Comparison of ENCODE assay signal across 8 cellular contexts in the genomic region with DNA sequence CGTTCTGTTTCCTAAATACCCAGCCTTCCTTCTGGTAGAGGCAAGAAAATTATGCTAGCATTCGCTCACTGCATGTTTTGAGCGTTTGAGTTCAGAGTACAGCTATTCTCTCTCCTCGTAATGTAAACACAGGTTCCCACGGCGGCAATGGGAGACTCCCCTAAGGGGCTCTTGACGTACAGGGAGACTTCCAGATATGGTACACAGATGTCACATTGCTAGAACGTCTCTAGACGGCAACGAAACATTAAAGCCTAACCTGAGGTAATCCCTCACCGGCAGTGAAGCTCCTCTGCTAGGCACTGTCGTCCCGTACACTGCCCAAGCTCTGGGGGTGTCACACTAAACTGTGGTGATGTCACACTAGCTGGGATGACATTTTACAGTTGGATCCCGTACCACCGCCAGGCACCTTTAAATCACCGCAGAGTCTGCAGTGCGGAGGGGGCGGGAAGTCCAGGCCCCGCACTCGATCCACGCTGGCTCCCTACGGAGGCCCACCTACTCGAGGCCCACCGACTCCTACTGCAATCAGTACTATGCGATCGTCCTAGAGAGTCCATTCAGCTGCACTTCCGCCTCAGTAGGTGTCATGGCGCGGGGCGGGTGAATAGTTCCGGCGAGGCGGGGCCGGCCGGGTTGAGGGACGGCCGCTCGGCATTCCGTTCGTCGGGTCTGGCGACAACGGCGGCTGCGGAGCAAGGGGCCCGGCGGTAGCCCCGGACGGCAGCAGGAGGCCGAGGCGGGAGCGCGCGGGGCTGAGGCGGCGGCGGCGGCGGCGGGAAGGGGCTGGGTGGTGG. TPM values are rescaled to one million over a fixed set of nuclear protein-coding genes. Genes with fewer than 3 reads are reported as not detected.
DNase-seq lines count a peak whose midpoint lies in the region; ATAC-seq, FAIRE-seq and TF ChIP-seq lines count a peak whose summit lies in the region.

A gene (plus strand): TSS at position 375 of the 800 bp plus-strand sequence.

- ATAC-seq in HG02798 (IDR thresholded peaks at IDR 0.05; ENCODE audit: poor library complexity, unreplicated experiment) (peak; percentile 77), T-cell (replicated peaks in 1 of 4) (peak; percentile 66 to 78 (median 75))

- H3K4me1 Mint-ChIP-seq in T-cell = peaks cover 52 to 61% (median 54%) of the 10 kb centered on the region in 3 donors
- peaks cover 39% of the 10 kb centered on the region for H3K4me1 Mint-ChIP-seq in type B pancreatic cell (ENCODE audit: unreplicated experiment)

- peak; percentile 79 for TF ChIP-seq POLR2A in GM12892 (IDR thresholded peaks at IDR 0.05; ENCODE audit: low read depth, low read length)

- 0% methylated on average over 43 to 60 of the region's 60 CpGs for WGBS in adipose tissue, 3 donors

- H3K27ac ChIP-seq in adipose tissue (ENCODE audit: low read depth, low read length) = peak within 1 kb of the TSS; percentile 70

- POLR2A ChIA-PET in T-cell (lab: Charles Lee) = interaction anchor here (0.5 to 9.2 kb wide), 22 partner anchors 11 to 798 kb away, joined by 3 to 221 read pairs (median 4); a partner anchor contains a TSS

- peaks cover 12% of the 10 kb centered on the region for H3K36me3 Mint-ChIP-seq in T-cell
- H3K36me3 Mint-ChIP-seq in type B pancreatic cell = no peaks in the 10 kb centered on the region

- peak; percentile 88 for FAIRE-seq in GM12892 (lab: Jason Lieb, UNC)

- H3K4me3 Mint-ChIP-seq in T-cell = peak within 1 kb of the TSS; percentile 89 to 97 (median 96)
- peak within 1 kb of the TSS; percentile 98 for H3K4me3 Mint-ChIP-seq in type B pancreatic cell

- no peaks in the 10 kb centered on the region for H3K9me3 Mint-ChIP-seq in T-cell
- no peaks in the 10 kb centered on the region for H3K9me3 Mint-ChIP-seq in type B pancreatic cell

- no peak for TF ChIP-seq CTCF in type B pancreatic cell (conservative IDR thresholded peaks at IDR 0.05)

- H3K27me3 Mint-ChIP-seq in T-cell = no peaks in the 10 kb centered on the region
- peaks cover 6% of the 10 kb centered on the region for H3K27me3 Mint-ChIP-seq in type B pancreatic cell

- H3K27ac Mint-ChIP-seq in T-cell = peak within 1 kb of the TSS; percentile 99
- peak within 1 kb of the TSS; percentile 99 for H3K27ac Mint-ChIP-seq in type B pancreatic cell

- peak; percentile 68 for DNase-seq in GM12892 (ENCODE audit: insufficient read length)
- DNase-seq in NCI-H1436 (lab: John Stamatoyannopoulos, UW) = peak; percentile 87
- DNase-seq in T-cell = peak; percentile 85 to 95 (median 92)
- DNase-seq in cardiac septum (ENCODE audit: low spot score) = peak; percentile 97
- DNase-seq in posterior cingulate gyrus = peak; percentile 90 to 99 (median 94)
- DNase-seq in type B pancreatic cell (ENCODE audit: extremely low spot score, unreplicated experiment) = peak; percentile 94

- CTCF ChIA-PET in T-cell (lab: Charles Lee) = interaction anchor here (0.6 to 6.2 kb wide), 20 partner anchors 11 to 1213 kb away, joined by 3 to 86 read pairs (median 4); a partner anchor contains a TSS

- intact Hi-C loops in cardiac septum (cut with DNase I) = loop anchor here (1.0 to 5.0 kb wide), 2 partner anchors 24 to 117 kb away; a partner anchor contains a TSS
- intact Hi-C loops in posterior cingulate gyrus (cut with DNase I) = loop anchor here (1.0 kb wide), 2 partner anchors 24 to 117 kb away; a partner anchor contains a TSS

RNA-seq across cellular contexts. Expression of the gene that starts here (rescaled TPM):
- 10.5 TPM for polyA plus RNA-seq in GM12892 (2012; ENCODE audit: missing spikeins)
- total RNA-seq in T-cell = 100 to 1,000 TPM in 4 of 5 donors, 10 to 100 TPM in 1; 99.5 to 189 (median 103) TPM
- polyA plus RNA-seq in adipose tissue = 10 to 100 TPM in 2 of 3 donors, 1 to 10 TPM in 1; 8.4 to 24.7 (median 15.7) TPM
- total RNA-seq in cardiac septum = 63.5 TPM
- 49.9 and 62.0 TPM in 2 replicates for total RNA-seq in type B pancreatic cell (ENCODE audit: low replicate concordance)

Comparison
In these comparisons a context has a peak if more than half of its experiments do, and no peak if none do; other contexts are left out.
1. Peak in every context shown above with its lines: DNase-seq, ATAC-seq and H3K27ac ChIP-seq.